Comparison of ENCODE assay signal across 28 cellular contexts in genomic region chr3:107347717-107348116, GRCh38. TPM values are rescaled to one million over a fixed set of nuclear protein-coding genes. Genes with fewer than 3 reads are reported as not detected.
"Had no signal": no experiment of that assay in that cellular context is flagged by ENCODE, and none has a peak within 500 bp of the region (broad histone marks: within the 10 kb centered on the region; RNA-seq: fewer than 3 reads in every experiment).

No MANE protein-coding gene starts in this region.

- H3K27me3 Mint-ChIP-seq: activated CD4-positive, alpha-beta memory T cell treated with anti-CD3 and anti-CD28 coated beads, Interleukin-2, amount 10 ng/mL, durations not matched to agents 7 days and 5 days; type B pancreatic cell had no signal

- H3K9me3 ChIP-seq: lower lobe of right lung, thoracic aorta, vagina had no signal

- H3K4me1 ChIP-seq: heart right ventricle, lower lobe of right lung, vagina had no signal

- H3K4me3 Mint-ChIP-seq: activated CD4-positive, alpha-beta memory T cell treated with anti-CD3 and anti-CD28 coated beads, Interleukin-2, amount 10 ng/mL, durations not matched to agents 7 days and 5 days; activated CD4-positive, alpha-beta T cell treated with anti-CD3 and anti-CD28 coated beads, Interleukin-2, amount 10 ng/mL, durations not matched to agents 24 days and 14 days; activated naive CD4-positive, alpha-beta T cell treated with anti-CD3 and anti-CD28 coated beads for 36 hours; activated naive CD8-positive, alpha-beta T cell treated with anti-CD3 and anti-CD28 coated beads, Interleukin-2, amount 10 ng/mL, durations not matched to agents 7 days and 5 days; activated T-cell treated with anti-CD3 and anti-CD28 coated beads, Interleukin-2, amount 50 U/mL, for 72 hours; natural killer cell; type B pancreatic cell had no signal

- H3K4me1 Mint-ChIP-seq: activated CD4-positive, alpha-beta memory T cell treated with anti-CD3 and anti-CD28 coated beads, Interleukin-2, amount 10 ng/mL, durations not matched to agents 7 days and 5 days; activated CD4-positive, alpha-beta T cell treated with anti-CD3 and anti-CD28 coated beads, Interleukin-2, amount 10 ng/mL, durations not matched to agents 24 days and 14 days; activated naive CD8-positive, alpha-beta T cell treated with anti-CD3 and anti-CD28 coated beads, Interleukin-2, amount 10 ng/mL, durations not matched to agents 7 days and 5 days; natural killer cell had no signal

- H3K27me3 ChIP-seq: heart right ventricle, vagina had no signal

- H3K27ac Mint-ChIP-seq: activated CD4-positive, alpha-beta memory T cell treated with anti-CD3 and anti-CD28 coated beads, Interleukin-2, amount 10 ng/mL, durations not matched to agents 7 days and 5 days; activated CD4-positive, alpha-beta T cell treated with anti-CD3 and anti-CD28 coated beads, Interleukin-2, amount 10 ng/mL, durations not matched to agents 24 days and 14 days; activated naive CD4-positive, alpha-beta T cell treated with anti-CD3 and anti-CD28 coated beads for 36 hours; activated naive CD8-positive, alpha-beta T cell treated with anti-CD3 and anti-CD28 coated beads, Interleukin-2, amount 10 ng/mL, durations not matched to agents 7 days and 5 days; activated T-cell treated with anti-CD3 and anti-CD28 coated beads, Interleukin-2, amount 50 U/mL, for 72 hours; natural killer cell; type B pancreatic cell had no signal

- H3K4me3 ChIP-seq: heart right ventricle, lower lobe of right lung, thoracic aorta, vagina had no signal

- H3K27ac ChIP-seq: heart right ventricle, lower lobe of right lung, thoracic aorta, vagina, VCaP had no signal

- H3K36me3 ChIP-seq: heart right ventricle, lower lobe of right lung, thoracic aorta, vagina had no signal

- ATAC-seq: activated CD4-positive, CD25-positive, alpha-beta regulatory T cell treated with anti-CD3 and anti-CD28 coated beads, Interleukin-2, amount 50 U/mL, for 24 hours; activated T-cell treated with anti-CD3 and anti-CD28 coated beads, Interleukin-2, amount 50 U/mL, for 72 hours; heart right ventricle; left lobe of liver; lower lobe of right lung had no signal

- DNase-seq: activated CD4-positive, alpha-beta memory T cell treated with anti-CD3 and anti-CD28 coated beads, Interleukin-2, amount 10 ng/mL, durations not matched to agents 7 days and 5 days; activated CD4-positive, alpha-beta T cell treated with anti-CD3 and anti-CD28 coated beads, Interleukin-2, amount 10 ng/mL, durations not matched to agents 24 days and 14 days; activated effector memory CD4-positive, alpha-beta T cell treated with Interleukin-2 at 50 U/mL for 16 hours; activated naive CD4-positive, alpha-beta T cell treated with anti-CD3 and anti-CD28 coated beads for 36 hours; activated naive CD8-positive, alpha-beta T cell treated with anti-CD3 and anti-CD28 coated beads, Interleukin-2, amount 10 ng/mL, durations not matched to agents 7 days and 5 days; activated T-cell treated with anti-CD3 and anti-CD28 coated beads, Interleukin-2, amount 50 U/mL, for 72 hours; amniotic stem cell; cerebellar nuclear complex; effector CD4-positive, alpha-beta T cell; heart right ventricle; kidney; lower lobe of right lung; natural killer cell; retina; stimulated activated CD4-positive, alpha-beta T cell treated with anti-CD3 and anti-CD28 coated beads, Interleukin-4, amount 100 ng/mL, for 24 hours; stimulated activated naive CD4-positive, alpha-beta T cell treated with Interleukin-2 at 50 U/mL for 16 hours; T1000 had no signal

- H3K9me3 Mint-ChIP-seq: activated CD4-positive, alpha-beta memory T cell treated with anti-CD3 and anti-CD28 coated beads, Interleukin-2, amount 10 ng/mL, durations not matched to agents 7 days and 5 days; activated CD4-positive, alpha-beta T cell treated with anti-CD3 and anti-CD28 coated beads, Interleukin-2, amount 10 ng/mL, durations not matched to agents 24 days and 14 days; activated naive CD4-positive, alpha-beta T cell treated with anti-CD3 and anti-CD28 coated beads for 36 hours; activated naive CD8-positive, alpha-beta T cell treated with anti-CD3 and anti-CD28 coated beads, Interleukin-2, amount 10 ng/mL, durations not matched to agents 7 days and 5 days; activated T-cell treated with anti-CD3 and anti-CD28 coated beads, Interleukin-2, amount 50 U/mL, for 72 hours; natural killer cell; type B pancreatic cell had no signal

- H3K36me3 Mint-ChIP-seq: activated naive CD8-positive, alpha-beta T cell treated with anti-CD3 and anti-CD28 coated beads, Interleukin-2, amount 10 ng/mL, durations not matched to agents 7 days and 5 days; natural killer cell; type B pancreatic cell had no signal

RNA-seq across cellular contexts. Expression of gene CCDC54, which starts 29.5 kb away (rescaled TPM):
- total RNA-seq: activated CD4-positive, alpha-beta memory T cell treated with anti-CD3 and anti-CD28 coated beads, Interleukin-2, amount 10 ng/mL, durations not matched to agents 7 days and 5 days; activated CD4-positive, alpha-beta T cell treated with anti-CD3 and anti-CD28 coated beads, Interleukin-2, amount 10 ng/mL, durations not matched to agents 24 days and 14 days; activated naive CD4-positive, alpha-beta T cell treated with anti-CD3 and anti-CD28 coated beads for 36 hours; activated naive CD8-positive, alpha-beta T cell treated with anti-CD3 and anti-CD28 coated beads, Interleukin-2, amount 10 ng/mL, durations not matched to agents 7 days and 5 days; activated T-cell treated with anti-CD3 and anti-CD28 coated beads, Interleukin-2, amount 50 U/mL, for 72 hours; bronchial epithelial cell; heart right ventricle; kidney; left lobe of liver; lower lobe of right lung; natural killer cell; osteoblast; posterior vena cava; T-helper 1 cell treated with Interleukin-12 subunit alpha and Interleukin-12 subunit beta and Interleukin-4 antibody, amounts not matched to agents 30 ng/mL and 1 ng/mL, for 36 hours; thoracic aorta; vagina had no signal
- polyA plus RNA-seq: esophagus, heart right ventricle had no signal
